ENCODE assay signal across 6 cellular contexts in the genomic region with DNA sequence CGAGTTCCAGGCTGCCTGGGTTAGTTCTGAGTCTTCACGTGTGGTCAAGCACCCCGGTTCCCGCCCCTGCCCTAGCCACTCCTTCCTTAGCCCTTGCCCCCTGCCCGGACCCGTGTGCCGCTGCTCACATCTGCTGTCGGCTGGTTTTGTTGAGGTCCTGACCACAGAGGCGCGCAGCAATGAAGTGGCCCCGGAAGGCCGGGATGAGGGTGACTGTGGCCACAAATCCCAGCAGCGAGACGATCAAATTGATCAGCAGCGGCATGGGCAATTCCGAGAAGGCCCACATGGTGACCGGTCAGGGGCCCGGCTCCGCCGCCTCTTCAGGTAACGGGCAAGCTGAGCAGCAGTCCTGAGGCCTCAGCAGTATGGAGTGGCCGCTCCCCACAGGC. TPM values are rescaled to one million over a fixed set of nuclear protein-coding genes. Genes with fewer than 3 reads are reported as not detected.
DNase-seq lines count a peak whose midpoint lies in the region; TF ChIP-seq lines count a peak whose summit lies in the region.

No MANE protein-coding gene starts in this region.

- no peaks in the 10 kb centered on the region for H3K27me3 Mint-ChIP-seq in activated naive CD4-positive, alpha-beta T cell treated with anti-CD3 and anti-CD28 coated beads for 36 hours (ENCODE audit: low read depth)

- H3K27ac ChIP-seq in OCI-LY1 (ENCODE audit: low read depth, low read length, poor library complexity, severe bottlenecking) (peak overlapping the region; percentile 32), substantia nigra (ENCODE audit: low read depth, low read length, poor library complexity, severe bottlenecking) (peak overlapping the region; percentile 74)

- CTCF ChIA-PET in activated naive CD4-positive, alpha-beta T cell treated with anti-CD3 and anti-CD28 coated beads for 36 hours (lab: Charles Lee), result interaction anchor here (1.0 kb wide), 1 partner anchor 104 kb away, joined by 4 read pairs; the partner anchor contains the start of gene CBL

- peaks cover 30% of the 10 kb centered on the region for H3K36me3 Mint-ChIP-seq in activated naive CD4-positive, alpha-beta T cell treated with anti-CD3 and anti-CD28 coated beads for 36 hours (ENCODE audit: low read depth)

- H3K4me1 Mint-ChIP-seq in activated naive CD4-positive, alpha-beta T cell treated with anti-CD3 and anti-CD28 coated beads for 36 hours (ENCODE audit: low read depth), result peaks cover 31% of the 10 kb centered on the region

- H3K36me3 ChIP-seq in OCI-LY1 (ENCODE audit: insufficient read depth, low read length), result peaks cover 25% of the 10 kb centered on the region; the same call in 1 of the 2 replicates

- H3K4me3 ChIP-seq in OCI-LY1 (ENCODE audit: low read depth, low read length, poor library complexity, severe bottlenecking) (peak overlapping the region; percentile 98), fibroblast of pulmonary artery (replicated peaks; ENCODE audit: low read depth, low read length) (peak overlapping the region; percentile 88)

- H4K20me1 ChIP-seq in OCI-LY1 (ENCODE audit: insufficient read depth, low read length), result no peaks in the 10 kb centered on the region

- intact Hi-C loops in activated naive CD4-positive, alpha-beta T cell treated with anti-CD3 and anti-CD28 coated beads for 36 hours (cut with micrococcal nuclease), result loop anchor here (1.0 to 10.0 kb wide), 8 partner anchors 17 to 877 kb away; partner anchors contain the start of genes HMBS, HYOU1, JAML and NLRX1

- H3K4me1 ChIP-seq in OCI-LY1 (ENCODE audit: insufficient read depth, low read length, severe bottlenecking), result peaks cover 44% of the 10 kb centered on the region

- H3K4me3 Mint-ChIP-seq in activated naive CD4-positive, alpha-beta T cell treated with anti-CD3 and anti-CD28 coated beads for 36 hours, result peak overlapping the region; percentile 94

- H3K9me3 ChIP-seq in OCI-LY1 (ENCODE audit: low read length), result no peaks in the 10 kb centered on the region

- H3K27me3 ChIP-seq in OCI-LY1 (ENCODE audit: insufficient read depth, low read length), result no peaks in the 10 kb centered on the region

- no peaks in the 10 kb centered on the region for H3K79me2 ChIP-seq in OCI-LY1 (ENCODE audit: insufficient read depth, low read length)

- H2AFZ ChIP-seq in OCI-LY1 (ENCODE audit: low read length), result no peak overlapping the region

- peak overlapping the region; percentile 88 for H3K9ac ChIP-seq in OCI-LY1 (ENCODE audit: low read length)

- peak overlapping the region; percentile 97 for H3K4me2 ChIP-seq in OCI-LY1 (ENCODE audit: low read length)

- no peaks in the 10 kb centered on the region; the same call in 1 of the 2 replicates for H3F3A ChIP-seq in OCI-LY1 (ENCODE audit: insufficient read depth, low read length)

- H3K9me2 ChIP-seq in OCI-LY1 (ENCODE audit: low read depth, low read length), result no peaks in the 10 kb centered on the region

- peak; percentile 31 for DNase-seq in activated naive CD4-positive, alpha-beta T cell treated with anti-CD3 and anti-CD28 coated beads for 36 hours
- DNase-seq in activated naive CD4-positive, alpha-beta T cell (lab: John Stamatoyannopoulos, UW), result no peak
- DNase-seq in fibroblast of pulmonary artery (ENCODE audit: low read depth) (no peak), substantia nigra (lab: John Stamatoyannopoulos, UW) (peak in 2 of 49 donors; percentile 45 to 54), COLO829 (ENCODE audit: low spot score) (no peak)

- peak overlapping the region; percentile 95 for H3K27ac Mint-ChIP-seq in activated naive CD4-positive, alpha-beta T cell treated with anti-CD3 and anti-CD28 coated beads for 36 hours

- H3K9me3 Mint-ChIP-seq in activated naive CD4-positive, alpha-beta T cell treated with anti-CD3 and anti-CD28 coated beads for 36 hours, result no peaks in the 10 kb centered on the region

- TF ChIP-seq CTCF in OCI-LY1 (IDR thresholded peaks at IDR 0.05; ENCODE audit: low read length) (no peak), fibroblast of pulmonary artery (IDR thresholded peaks at IDR 0.05; ENCODE audit: low read length, missing control alignments) (no peak)

RNA-seq across cellular contexts. Expression of gene DPAGT1, which starts 0.3 kb away (rescaled TPM):
- 10 to 100 TPM; 52.2 to 53.1 TPM for total RNA-seq in activated naive CD4-positive, alpha-beta T cell treated with anti-CD3 and anti-CD28 coated beads for 36 hours

RNA-seq across cellular contexts. Expression of gene C2CD2L, which starts 5.8 kb away (rescaled TPM):
- total RNA-seq in activated naive CD4-positive, alpha-beta T cell treated with anti-CD3 and anti-CD28 coated beads for 36 hours, result 10 to 100 TPM; 20.1 to 20.8 TPM

RNA-seq across cellular contexts. Expression of gene HMBS, which starts 16.7 kb away (rescaled TPM):
- total RNA-seq in activated naive CD4-positive, alpha-beta T cell treated with anti-CD3 and anti-CD28 coated beads for 36 hours, result 10 to 100 TPM; 27.9 to 29.4 TPM

RNA-seq across cellular contexts. Expression of gene HINFP, which starts 20.0 kb away (rescaled TPM):
- 10 to 100 TPM; 24.5 to 25.2 TPM for total RNA-seq in activated naive CD4-positive, alpha-beta T cell treated with anti-CD3 and anti-CD28 coated beads for 36 hours

RNA-seq across cellular contexts. Expression of gene VPS11, which starts 33.7 kb away (rescaled TPM):
- 10 to 100 TPM; 16.9 to 19.5 TPM for total RNA-seq in activated naive CD4-positive, alpha-beta T cell treated with anti-CD3 and anti-CD28 coated beads for 36 hours
